Comparison of ENCODE assay signal across 7 cellular contexts in genomic region chr7:116971153-116971552, GRCh38. TPM values are rescaled to one million over a fixed set of nuclear protein-coding genes. Genes with fewer than 3 reads are reported as not detected.
A peak's percentile ranks its signal among the peaks of the same experiment; 100 is the strongest.
DNase-seq lines count a peak whose midpoint lies in the region; ATAC-seq, FAIRE-seq and TF ChIP-seq lines count a peak whose summit lies in the region.
"Not testable (repeated sequence)": the region's sequence is repeated elsewhere in the genome, so short reads cannot be mapped to it uniquely, and the experiment has no call there.

No MANE protein-coding gene starts in this region.

- not testable (repeated sequence) for H2BK120ac ChIP-seq in H9 (ENCODE audit: low read depth, low read length, poor library complexity, severe bottlenecking)

- not testable (repeated sequence) for H3K79me1 ChIP-seq in H9 (ENCODE audit: insufficient read depth, low read depth, low read length, poor library complexity, severe bottlenecking)

- SMC1A ChIA-PET in GM12878 (lab: Charles Lee; ENCODE audit: uncharacterized antibody, unreplicated experiment): interaction anchor here (0.6 to 5.3 kb wide), 17 partner anchors 7 to 163 kb away, joined by 3 to 64 read pairs (median 6); partner anchors contain the start of gene ST7

- H3K36me3 Mint-ChIP-seq in H9 (ENCODE audit: insufficient read depth in 1 of 3, low read depth in 3 of 3): peaks cover 2 to 18% (median 3%) of the 10 kb centered on the region in 3 experiments
- not testable (repeated sequence) for H3K36me3 Mint-ChIP-seq in WTC11; neural crest cell (ENCODE audit: low read depth)

- H3K18ac ChIP-seq in H9 (ENCODE audit: insufficient read length, low read depth, low read length): not testable (repeated sequence)

- H3K4me2 ChIP-seq in H9 (ENCODE audit: insufficient read depth, insufficient read length, low read length): not testable (repeated sequence)
- H3K4me2 ChIP-seq in KMS-11: peak overlapping the region; percentile 86
- peak overlapping the region; percentile 78; the same call in 1 of the 2 replicates for H3K4me2 ChIP-seq in GM12878 (ENCODE audit: control insufficient read depth, insufficient read depth)

- not testable (repeated sequence) for H3K56ac ChIP-seq in H9 (ENCODE audit: insufficient read length, low read depth, low read length)

- H3K79me2 ChIP-seq in H9 (ENCODE audit: insufficient read depth, low read length): not testable (repeated sequence)
- H3K79me2 ChIP-seq in KMS-11 (ENCODE audit: insufficient read depth, low read depth) (peaks cover 25% of the 10 kb centered on the region; the same call in 1 of the 2 replicates), GM12878 (ENCODE audit: control insufficient read depth, insufficient read depth, low read length) (peaks cover 56% of the 10 kb centered on the region)

- not testable (repeated sequence) for TF ChIP-seq RAD21 in GM12878 (IDR thresholded peaks at IDR 0.05; ENCODE audit: insufficient read depth, low read depth, low read length)

- H4K20me1 ChIP-seq in H9 (ENCODE audit: control insufficient read depth, insufficient read depth, insufficient read length); KMS-11 (ENCODE audit: insufficient read depth); GM12878 (ENCODE audit: control insufficient read depth, insufficient read depth): not testable (repeated sequence)

- TF ChIP-seq CTCF in H9 (conservative IDR thresholded peaks at IDR 0.05); KMS-11 (conservative IDR thresholded peaks at IDR 0.05; ENCODE audit: low read depth, low read length); WTC11 (IDR thresholded peaks at IDR 0.05); GM12878 (IDR thresholded peaks at IDR 0.05 in 2 of 3, conservative IDR thresholded peaks at IDR 0.05 in 1 of 3; ENCODE audit: control insufficient read depth in 2 of 3, extremely low read depth in 1 of 3, insufficient read depth in 1 of 3, low read depth in 3 of 3, low read length in 3 of 3); neural crest cell (conservative IDR thresholded peaks at IDR 0.05): not testable (repeated sequence)

- H3K4ac ChIP-seq in H9 (ENCODE audit: low read depth, low read length): not testable (repeated sequence)

- H3K23me2 ChIP-seq in H9 (ENCODE audit: insufficient read length, low read depth, low read length, poor library complexity, severe bottlenecking): not testable (repeated sequence)

- not testable (repeated sequence) for H2AK5ac ChIP-seq in H9 (ENCODE audit: insufficient read length, low read length)

- H3K9me3 ChIP-seq in H9 (ENCODE audit: control insufficient read depth, low read depth, low read length); GM12878 (replicated peaks; ENCODE audit: control insufficient read depth, insufficient read depth, low read length): not testable (repeated sequence)

- H3K4me1 Mint-ChIP-seq in H9 (peaks cover 40 to 44% of the 10 kb centered on the region in 2 experiments), WTC11 (peaks cover 61% of the 10 kb centered on the region), neural crest cell (peaks cover 40% of the 10 kb centered on the region)

- CTCF ChIA-PET in WTC11 (lab: Charles Lee): interaction anchor here (1.6 to 1.9 kb wide), 4 partner anchors 14 to 148 kb away, joined by 4 to 11 read pairs (median 5); no protein-coding TSS in a partner anchor
- CTCF ChIA-PET in GM12878 (lab: Yijun Ruan, JAX): interaction anchor here (0.7 to 4.2 kb wide), 13 partner anchors 12 to 190 kb away, joined by 3 to 52 read pairs (median 5); no protein-coding TSS in a partner anchor

- RAD21 ChIA-PET in GM12878 (lab: Charles Lee; ENCODE audit: unreplicated experiment): interaction anchor here (0.7 to 4.0 kb wide), 11 partner anchors 10 to 175 kb away, joined by 3 to 21 read pairs (median 4); partner anchors contain the start of gene ST7

- not testable (repeated sequence) for H3K9me3 Mint-ChIP-seq in H9, WTC11, neural crest cell

- not testable (repeated sequence) for H3K27me3 Mint-ChIP-seq in H9 (ENCODE audit: low read depth); WTC11 (ENCODE audit: low read depth); neural crest cell (ENCODE audit: low read depth)

- not testable (repeated sequence) for H2AFZ ChIP-seq in H9 (ENCODE audit: low read length); GM12878 (ENCODE audit: control insufficient read depth, low read depth, low read length)
- peak overlapping the region; percentile 46; the same call in 1 of the 2 replicates for H2AFZ ChIP-seq in KMS-11 (ENCODE audit: low read depth)

- peak overlapping the region; percentile 65 for H3K27ac ChIP-seq in H9 (ENCODE audit: insufficient read length, low read depth, low read length)
- peak overlapping the region; percentile 93 for H3K27ac ChIP-seq in KMS-11
- H3K27ac ChIP-seq in GM12878 (ENCODE audit: control insufficient read depth, insufficient read depth): peak overlapping the region; percentile 57

- ATAC-seq in WTC11: not testable (repeated sequence)
- peak; percentile 60 for ATAC-seq in GM12878

- not testable (repeated sequence) for H4K5ac ChIP-seq in H9 (ENCODE audit: insufficient read length, low read depth, low read length)

- not testable (repeated sequence) for H3K36me3 ChIP-seq in KMS-11 (ENCODE audit: insufficient read depth); GM12878 (ENCODE audit: control insufficient read depth in 2 of 2, insufficient read depth in 2 of 2, low read length in 1 of 2)

- TF ChIP-seq EP300 in GM12878 (IDR thresholded peaks at IDR 0.05; ENCODE audit: borderline replicate concordance in 1 of 2, control insufficient read depth in 1 of 2, low read depth in 2 of 2, low read length in 2 of 2): not testable (repeated sequence)

- TF ChIP-seq POLR2A in GM12878 (IDR thresholded peaks at IDR 0.05; ENCODE audit: low read depth, low read length): not testable (repeated sequence)

- not testable (repeated sequence) for H3T11ph ChIP-seq in H9 (ENCODE audit: low read length)

- H3K4me1 ChIP-seq in H9 (ENCODE audit: insufficient read depth, low read length): not testable (repeated sequence)
- H3K4me1 ChIP-seq in KMS-11 (ENCODE audit: low read depth, poor library complexity, severe bottlenecking) (peaks cover 56% of the 10 kb centered on the region), GM12878 (ENCODE audit: control insufficient read depth, insufficient read depth, low read length) (peaks cover 21% of the 10 kb centered on the region)

- H2BK12ac ChIP-seq in H9 (ENCODE audit: insufficient read length, low read depth, low read length): not testable (repeated sequence)

- not testable (repeated sequence) for H3K14ac ChIP-seq in H9 (ENCODE audit: insufficient read depth, low read length)

- BruUV-seq in GM12878 (replicated peaks; lab: Mats Ljungman, UMichigan): not testable (repeated sequence)

- not testable (repeated sequence) for H2BK5ac ChIP-seq in H9 (ENCODE audit: insufficient read length, low read length)

- POLR2A ChIA-PET in WTC11 (lab: Charles Lee): not testable (repeated sequence)
- POLR2A ChIA-PET in GM12878 (lab: Charles Lee): interaction anchor here (1.0 to 6.1 kb wide), 7 partner anchors 10 to 51 kb away, joined by 3 to 49 read pairs (median 6); partner anchors contain the start of gene ST7

- H3K27ac Mint-ChIP-seq in H9 (peak overlapping the region in 1 of 3 experiments; percentile 84; a peak in 2 of 7 replicates), WTC11 (peak overlapping the region; percentile 71), neural crest cell (ENCODE audit: unreplicated experiment) (peak overlapping the region; percentile 39)

- H3K4me3 ChIP-seq in GM08714 (ENCODE audit: low read length): peak overlapping the region; percentile 26; the same call in 1 of the 2 replicates
- H3K4me3 ChIP-seq in KMS-11 (IDR thresholded peaks at IDR 0.05; ENCODE audit: insufficient read depth, low read depth, low read length); GM12878: not testable (repeated sequence)

- H2BK20ac ChIP-seq in H9 (ENCODE audit: low read depth, low read length, poor library complexity, severe bottlenecking): not testable (repeated sequence)

- not testable (repeated sequence) for H2BK15ac ChIP-seq in H9 (ENCODE audit: low read depth, low read length)

- not testable (repeated sequence) for DNase-seq in H9; WTC11 (ENCODE audit: low spot score); GM12878 (ENCODE audit: low read depth, low spot score); neural crest cell (ENCODE audit: low read depth, low spot score)
- DNase-seq in NOMO-1 treated with DMSO at 0.1 percent for 48 hours (lab: John Stamatoyannopoulos, UW; ENCODE audit: unreplicated experiment): peak; percentile 27

- intact Hi-C loops in GM12878 (cut with micrococcal nuclease; ENCODE audit: unreplicated experiment): loop anchor here (2.0 kb wide), 1 partner anchor 16 kb away; no protein-coding TSS in a partner anchor

- H3K27me3 ChIP-seq in H9 (ENCODE audit: insufficient read depth, low read length); KMS-11 (ENCODE audit: insufficient read depth, low read depth); GM12878 (replicated peaks in 1 of 2; ENCODE audit: control insufficient read depth in 2 of 2, insufficient read depth in 2 of 2, low read length in 1 of 2): not testable (repeated sequence)

- not testable (repeated sequence) for H3K4me3 Mint-ChIP-seq in H9, WTC11, neural crest cell

- in situ Hi-C loops in GM12878 (cut with MboI): not testable (repeated sequence)

- H3K9ac ChIP-seq in H9 (ENCODE audit: extremely low read depth, insufficient read length, low read length); GM12878 (ENCODE audit: control insufficient read depth, insufficient read depth, low read length): not testable (repeated sequence)
- H3K9ac ChIP-seq in KMS-11: peak overlapping the region; percentile 77

- not testable (repeated sequence) for H4K8ac ChIP-seq in H9 (replicated peaks; ENCODE audit: insufficient read length, low read depth, low read length)

- not testable (repeated sequence) for H3K23ac ChIP-seq in H9 (ENCODE audit: insufficient read length, low read depth, low read length)

- not testable (repeated sequence) for H4K91ac ChIP-seq in H9 (ENCODE audit: insufficient read length, low read depth, low read length)

- FAIRE-seq in GM12878 (lab: Jason Lieb, UNC): not testable (repeated sequence)

RNA-seq across cellular contexts. Expression of gene ST7, which starts 17.9 kb away (rescaled TPM):
- total RNA-seq in H9 (2021) (10.9 and 12.9 TPM in 2 replicates), WTC11 (2021) (9.0 to 12.4 TPM (median 10.3 TPM) in 3 replicates), GM12878 (2014; rRNA removed) (62.1 and 74.9 TPM in 2 replicates), GM12878 (2014; rRNA removed; fragmentation: Illumina TruSeq; extraction: Trizol) (27.5 and 27.7 TPM in 2 replicates), GM12878 (2021) (46.0 and 46.9 TPM in 2 replicates), neural crest cell (22.4 and 25.5 TPM in 2 replicates)
- total RNA-seq in GM12878 (2013; cell fraction: nucleolus; rRNA removed): 157 and 175 TPM in 2 replicates
- polyA plus RNA-seq in GM12878 (2011; ENCODE audit: low read depth): 34.6 TPM
- polyA plus RNA-seq in GM12878 (2011; rRNA removed) (66.9 and 76.2 TPM in 2 replicates), GM12878 (2014; fragmentation: Illumina TruSeq; extraction: Trizol) (76.4 and 90.7 TPM in 2 replicates), GM12878 (2014; fragmentation: Nextera tagmentation; extraction: Ambion mirVana) (10 to 100 TPM; 49.9 to 50.5 TPM), GM12878 (2014; rRNA removed) (56.6 and 63.9 TPM in 2 replicates), GM12878 (2016; fragmentation: Nextera tagmentation; extraction: Ambion mirVana) (10 to 100 TPM; 48.9 to 56.7 TPM)
- polyA plus RNA-seq in GM12878 (2011; cell fraction: cytosol; rRNA removed): 43.6 and 50.4 TPM in 2 replicates
- 43.1 and 57.6 TPM in 2 replicates for polyA plus RNA-seq in GM12878 (2011; cell fraction: nucleus; rRNA removed)
- polyA plus RNA-seq in GM12878 (2012): 36.7 and 47.4 TPM in 2 replicates
- polyA minus RNA-seq in GM12878 (2011; rRNA and poly(A)+ RNA removed): 74.1 and 76.4 TPM in 2 replicates
- polyA minus RNA-seq in GM12878 (2011; cell fraction: cytosol; rRNA and poly(A)+ RNA removed): 24.3 and 26.6 TPM in 2 replicates
- 91.3 and 97.8 TPM in 2 replicates for polyA minus RNA-seq in GM12878 (2011; cell fraction: nucleus; rRNA and poly(A)+ RNA removed)
